Comparison of ENCODE assay signal across 8 cellular contexts in genomic region chr15:64699767-64700388, GRCh38.
DNase-seq lines count a peak whose midpoint lies in the region; ATAC-seq and TF ChIP-seq lines count a peak whose summit lies in the region.

No MANE protein-coding gene starts in this region.

- H3K36me3 ChIP-seq in aorta (ENCODE audit: control insufficient read depth in 1 of 2, insufficient read depth in 2 of 2, low read length in 1 of 2) = no peaks in the 10 kb centered on the region

- H3K36me3 Mint-ChIP-seq in dendritic cell treated with granulocyte-macrophage colony-stimulating factor and Interleukin-4, amounts not matched to agents 40 ng/mL and 50 ng/mL, for 4 days (ENCODE audit: low read depth) = peaks cover 61% of the 10 kb centered on the region
- H3K36me3 Mint-ChIP-seq in memory B cell = peaks cover 8% of the 10 kb centered on the region
- H3K36me3 Mint-ChIP-seq in activated CD8-positive, alpha-beta memory T cell treated with anti-CD3 and anti-CD28 coated beads, Interleukin-2, amount 10 ng/mL, durations not matched to agents 7 days and 5 days = peaks cover 8% of the 10 kb centered on the region

- intact Hi-C loops in dendritic cell treated with granulocyte-macrophage colony-stimulating factor and Interleukin-4, amounts not matched to agents 40 ng/mL and 50 ng/mL, for 4 days (cut with micrococcal nuclease) = no loop called here
- intact Hi-C loops in aorta (cut with DNase I) = no loop called here

- no peak for ATAC-seq in memory B cell (ENCODE audit: low read depth)
- peak; percentile 28 for ATAC-seq in aorta (ENCODE audit: low FRiP score)
- ATAC-seq in HG02763 (IDR thresholded peaks at IDR 0.05; ENCODE audit: unreplicated experiment) = no peak
- ATAC-seq in activated CD8-positive, alpha-beta memory T cell treated with anti-CD3 and anti-CD28 coated beads, Interleukin-2, amount 10 ng/mL, durations not matched to agents 7 days and 5 days = no peak

- no peak for TF ChIP-seq CTCF in 22Rv1 (IDR thresholded peaks at IDR 0.05)

- H3K27ac ChIP-seq in 22Rv1 (peak overlapping the region; percentile 20; the same call in 1 of the 2 replicates), aorta (ENCODE audit: low read depth in 1 of 2, low read length in 2 of 2) (peak overlapping the region; percentile 80 to 85)

- WGBS in aorta, 2 donors = 4 to 5% methylated on average over 7 of the region's 7 CpGs

- H3K4me1 Mint-ChIP-seq in dendritic cell treated with granulocyte-macrophage colony-stimulating factor and Interleukin-4, amounts not matched to agents 40 ng/mL and 50 ng/mL, for 4 days (ENCODE audit: low read depth) = peaks cover 80% of the 10 kb centered on the region
- H3K4me1 Mint-ChIP-seq in memory B cell = peaks cover 54% of the 10 kb centered on the region
- H3K4me1 Mint-ChIP-seq in activated CD8-positive, alpha-beta memory T cell treated with anti-CD3 and anti-CD28 coated beads, Interleukin-2, amount 10 ng/mL, durations not matched to agents 7 days and 5 days = peaks cover 57% of the 10 kb centered on the region

- DNase-seq in M059J (ENCODE audit: low read depth) (peak; percentile 24), memory B cell (ENCODE audit: low spot score in 2 of 2) (no peak), aorta (peak; percentile 55 to 75)
- DNase-seq in activated naive CD4-positive, alpha-beta T cell treated with Interleukin-2 at 50 U/mL for 16 hours = no peak
- no peak for DNase-seq in activated CD8-positive, alpha-beta memory T cell treated with anti-CD3 and anti-CD28 coated beads, Interleukin-2, amount 10 ng/mL, durations not matched to agents 7 days and 5 days

- peak overlapping the region; percentile 80 for H3K27ac Mint-ChIP-seq in dendritic cell treated with granulocyte-macrophage colony-stimulating factor and Interleukin-4, amounts not matched to agents 40 ng/mL and 50 ng/mL, for 4 days
- H3K27ac Mint-ChIP-seq in memory B cell = peak overlapping the region; percentile 79
- no peak overlapping the region for H3K27ac Mint-ChIP-seq in activated CD8-positive, alpha-beta memory T cell treated with anti-CD3 and anti-CD28 coated beads, Interleukin-2, amount 10 ng/mL, durations not matched to agents 7 days and 5 days

- peak overlapping the region; percentile 85 for H3K4me3 Mint-ChIP-seq in dendritic cell treated with granulocyte-macrophage colony-stimulating factor and Interleukin-4, amounts not matched to agents 40 ng/mL and 50 ng/mL, for 4 days
- H3K4me3 Mint-ChIP-seq in memory B cell = no peak overlapping the region
- no peak overlapping the region for H3K4me3 Mint-ChIP-seq in activated CD8-positive, alpha-beta memory T cell treated with anti-CD3 and anti-CD28 coated beads, Interleukin-2, amount 10 ng/mL, durations not matched to agents 7 days and 5 days

- H3K4me3 ChIP-seq in aorta (ENCODE audit: low read length in 2 of 2) = no peak overlapping the region

- H3K27me3 ChIP-seq in aorta (ENCODE audit: control insufficient read depth in 1 of 2, insufficient read depth in 2 of 2, low read length in 1 of 2) = no peaks in the 10 kb centered on the region

- no peaks in the 10 kb centered on the region for H3K9me3 ChIP-seq in aorta (ENCODE audit: control insufficient read depth, low read length)

- CTCF ChIA-PET in activated CD8-positive, alpha-beta memory T cell treated with anti-CD3 and anti-CD28 coated beads, Interleukin-2, amount 10 ng/mL, durations not matched to agents 7 days and 5 days (lab: Charles Lee) = interaction anchor here (0.8 kb wide), 1 partner anchor 28 kb away, joined by 5 read pairs; no protein-coding TSS in a partner anchor

- H3K9me3 Mint-ChIP-seq in dendritic cell treated with granulocyte-macrophage colony-stimulating factor and Interleukin-4, amounts not matched to agents 40 ng/mL and 50 ng/mL, for 4 days = no peaks in the 10 kb centered on the region
- H3K9me3 Mint-ChIP-seq in memory B cell = no peaks in the 10 kb centered on the region
- no peaks in the 10 kb centered on the region for H3K9me3 Mint-ChIP-seq in activated CD8-positive, alpha-beta memory T cell treated with anti-CD3 and anti-CD28 coated beads, Interleukin-2, amount 10 ng/mL, durations not matched to agents 7 days and 5 days (ENCODE audit: low read depth)

- H3K27me3 Mint-ChIP-seq in dendritic cell treated with granulocyte-macrophage colony-stimulating factor and Interleukin-4, amounts not matched to agents 40 ng/mL and 50 ng/mL, for 4 days = no peaks in the 10 kb centered on the region
- no peaks in the 10 kb centered on the region for H3K27me3 Mint-ChIP-seq in memory B cell
- H3K27me3 Mint-ChIP-seq in activated CD8-positive, alpha-beta memory T cell treated with anti-CD3 and anti-CD28 coated beads, Interleukin-2, amount 10 ng/mL, durations not matched to agents 7 days and 5 days = no peaks in the 10 kb centered on the region

- peaks cover 7 to 14% of the 10 kb centered on the region in 2 donors for H3K4me1 ChIP-seq in aorta (ENCODE audit: control insufficient read depth in 1 of 2, insufficient read depth in 2 of 2, low read length in 2 of 2)

Comparison
In these comparisons a context has a peak if more than half of its experiments do, and no peak if none do; other contexts are left out.
1. DNase-seq: peak in M059J (single experiment) and aorta (2 of 2); none in memory B cell (0 of 2), activated naive CD4-positive, alpha-beta T cell treated with Interleukin-2 at 50 U/mL for 16 hours (single experiment) and activated CD8-positive, alpha-beta memory T cell treated with anti-CD3 and anti-CD28 coated beads, Interleukin-2, amount 10 ng/mL, durations not matched to agents 7 days and 5 days (single experiment).